ENCODE assay signal across 1 cellular context in genomic region chr5:9533096-9533495, GRCh38.
TF ChIP-seq lines count a peak whose summit lies in the region.

No MANE protein-coding gene starts in this region.

TF ChIP-seq in GM23338, 12 proteins besides CTCF, POLR2A, EP300 and RAD21:
- TF ChIP-seq ETS1 (IDR thresholded peaks at IDR 0.05): no peak
- TF ChIP-seq ZNF462 (CRISPR knock-in tag; IDR thresholded peaks at IDR 0.05): no peak
